Comparison of ENCODE assay signal across 8 cellular contexts in the genomic region with DNA sequence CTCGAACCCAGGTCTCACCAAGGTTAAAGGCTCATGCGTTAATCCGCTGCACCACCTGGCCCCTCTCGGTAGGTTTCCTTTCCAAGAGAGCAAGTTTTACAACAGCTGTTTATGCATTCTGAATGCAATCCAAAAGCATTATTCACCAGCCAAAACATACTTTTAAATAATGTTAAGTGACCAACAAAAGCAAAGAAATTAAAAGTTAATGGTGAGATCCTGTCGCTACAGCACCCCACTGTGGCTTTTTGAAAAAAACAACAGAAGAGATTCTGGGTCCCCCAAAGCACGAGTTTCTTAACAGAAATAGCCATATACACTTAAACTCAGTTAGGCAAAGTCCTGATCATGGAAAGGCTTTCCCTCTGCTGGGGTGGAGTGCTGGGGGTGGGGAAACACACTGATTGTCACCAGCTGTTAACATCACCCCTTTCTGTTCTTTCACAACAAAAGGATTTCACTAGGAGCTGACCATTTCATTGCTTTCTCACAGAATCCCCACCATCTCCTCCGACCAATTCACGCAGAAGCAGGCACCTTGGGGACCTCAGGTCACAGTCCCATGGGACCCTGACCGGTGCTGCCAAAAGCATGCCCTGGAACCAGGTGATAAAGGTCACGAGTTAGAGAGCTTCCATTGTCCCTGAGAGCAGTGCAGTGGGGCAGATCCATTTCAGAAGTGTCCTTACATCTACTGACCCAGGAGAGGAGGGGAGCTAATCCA. TPM values are rescaled to one million over a fixed set of nuclear protein-coding genes. Genes with fewer than 3 reads are reported as not detected.
DNase-seq lines count a peak whose midpoint lies in the region; ATAC-seq and TF ChIP-seq lines count a peak whose summit lies in the region.
"Had no signal": no experiment of that assay in that cellular context is flagged by ENCODE, and none has a peak within 500 bp of the region (broad histone marks: within the 10 kb centered on the region; RNA-seq: fewer than 3 reads in every experiment).

No MANE protein-coding gene starts in this region.

- H3K9ac ChIP-seq in HCT116 (ENCODE audit: low read length) = no peak overlapping the region

- no peaks in the 10 kb centered on the region; the same call in none of the 2 replicates for H3K79me2 ChIP-seq in HCT116 (ENCODE audit: insufficient read depth, low read length)

- CTCF ChIA-PET in HCT116 (lab: Charles Lee) = interaction anchor here (1.6 kb wide), 1 partner anchor 10 kb away, joined by 6 read pairs; no protein-coding TSS in a partner anchor

- H3K4me1 ChIP-seq in HCT116 (ENCODE audit: control insufficient read depth in 1 of 2, insufficient read depth in 2 of 2, low read length in 2 of 2) (no peaks in the 10 kb centered on the region), upper lobe of left lung (peaks cover 0 to 5% (median 0%) of the 10 kb centered on the region in 4 donors)

- H3K27ac ChIP-seq in HCT116 (ENCODE audit: low read depth, low read length) = no peak overlapping the region
- peak overlapping the region; percentile 21 for H3K27ac ChIP-seq in layer of hippocampus (ENCODE audit: low read depth, low read length)
- peak overlapping the region in 1 of 4 donors; percentile 20 for H3K27ac ChIP-seq in upper lobe of left lung

- no peak for TF ChIP-seq EP300 in upper lobe of left lung (IDR thresholded peaks at IDR 0.05)

- no peak overlapping the region for H2AFZ ChIP-seq in HCT116 (ENCODE audit: low read depth, low read length, poor library complexity, severe bottlenecking)

- H3K27me3 ChIP-seq in HCT116 (ENCODE audit: insufficient read depth, low read length) = no peaks in the 10 kb centered on the region
- no peaks in the 10 kb centered on the region for H3K27me3 ChIP-seq in layer of hippocampus (ENCODE audit: control insufficient read depth, insufficient read depth, low read length)
- no peaks in the 10 kb centered on the region for H3K27me3 ChIP-seq in upper lobe of left lung

- H3K9me3 ChIP-seq in HCT116 (ENCODE audit: control insufficient read depth in 1 of 2, insufficient read depth in 1 of 2, low read depth in 1 of 2, low read length in 2 of 2) (no peaks in the 10 kb centered on the region), upper lobe of left lung (no peaks in the 10 kb centered on the region)

- TF ChIP-seq POLR2A in HCT116 (IDR thresholded peaks at IDR 0.05; ENCODE audit: borderline replicate concordance, extremely low read depth, insufficient read depth, insufficient read length) (no peak), upper lobe of left lung (IDR thresholded peaks at IDR 0.05) (no peak)

- DNase-seq in HCT116 (ENCODE audit: low read depth, low spot score) (no peak), cardiac fibroblast (ENCODE audit: low read depth in 2 of 2) (peak; percentile 80 to 87), upper lobe of left lung (no peak), cerebellar cortex (ENCODE audit: low spot score) (no peak), NCI-H524 (lab: John Stamatoyannopoulos, UW) (no peak), NK-92 (lab: John Stamatoyannopoulos, UW; ENCODE audit: unreplicated experiment) (no peak)
- DNase-seq: NCI-H1694 treated with DMSO at 0.1 percent for 48 hours had no signal

- TF ChIP-seq CTCF in HCT116 (IDR thresholded peaks at IDR 0.05 in 2 of 3, conservative IDR thresholded peaks at IDR 0.05 in 1 of 3; ENCODE audit: borderline replicate concordance in 1 of 3, insufficient read depth in 1 of 3, low read depth in 2 of 3, low read length in 2 of 3) (no peak), cardiac fibroblast (IDR thresholded peaks at IDR 0.05; ENCODE audit: low read depth, low read length) (peak; percentile 5), upper lobe of left lung (IDR thresholded peaks at IDR 0.05) (no peak)

- POLR2A ChIA-PET in HCT116 (lab: Charles Lee) = no interaction called here

- no peak for ATAC-seq in HCT116
- peak; percentile 49 to 73 for ATAC-seq in upper lobe of left lung (ENCODE audit: low FRiP score in 2 of 2)

- peak; percentile 10; the same call in 1 of the 2 replicates for TF ChIP-seq RAD21 in HCT116 (IDR thresholded peaks at IDR 0.05; ENCODE audit: low read depth)

- RAD21 ChIA-PET in HCT116 (lab: Charles Lee; ENCODE audit: low non-redundant PET in 1 of 2, low total read pairs in 2 of 2, uncharacterized antibody in 2 of 2, unreplicated experiment in 2 of 2) = no interaction called here

- H3K4me3 ChIP-seq in HCT116 (replicated peaks in 1 of 2; ENCODE audit: low read depth in 1 of 2, low read length in 2 of 2) (no peak overlapping the region), cardiac fibroblast (replicated peaks in 1 of 2; ENCODE audit: low read depth in 2 of 2, low read length in 2 of 2) (no peak overlapping the region), upper lobe of left lung (no peak overlapping the region)

- no peaks in the 10 kb centered on the region for H3K9me2 ChIP-seq in HCT116 (ENCODE audit: insufficient read depth)

- BruUV-seq in HCT116 (replicated peaks; lab: Mats Ljungman, UMichigan) = no TSS peak

- no peak overlapping the region for H3K4me2 ChIP-seq in HCT116 (ENCODE audit: low read length)

- H4K20me1 ChIP-seq in HCT116 (ENCODE audit: insufficient read depth) = no peaks in the 10 kb centered on the region

- intact Hi-C loops in HCT116 (cut with micrococcal nuclease) = no loop called here

- 66 to 73% methylated on average over 9 to 10 of the region's 10 CpGs for WGBS in upper lobe of left lung, 2 donors

- peaks cover 0 to 2% of the 10 kb centered on the region in 2 experiments; a peak in 2 of 4 replicates for H3K36me3 ChIP-seq in HCT116 (ENCODE audit: control insufficient read depth in 1 of 2, insufficient read depth in 2 of 2, low read length in 2 of 2)
- H3K36me3 ChIP-seq in upper lobe of left lung = peaks cover 0 to 10% (median 0%) of the 10 kb centered on the region in 4 donors

TF ChIP-seq in HCT116, 20 proteins besides CTCF, POLR2A, EP300 and RAD21:
- TF ChIP-seq, protein P1, sequence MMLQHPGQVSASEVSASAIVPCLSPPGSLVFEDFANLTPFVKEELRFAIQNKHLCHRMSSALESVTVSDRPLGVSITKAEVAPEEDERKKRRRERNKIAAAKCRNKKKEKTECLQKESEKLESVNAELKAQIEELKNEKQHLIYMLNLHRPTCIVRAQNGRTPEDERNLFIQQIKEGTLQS (IDR thresholded peaks at IDR 0.05) = no peak
- TF ChIP-seq ELF1 (IDR thresholded peaks at IDR 0.05; ENCODE audit: borderline replicate concordance, low read depth) = no peak
- TF ChIP-seq CBX3 (IDR thresholded peaks at IDR 0.05; ENCODE audit: low read depth) = no peak
- TF ChIP-seq, protein P2, sequence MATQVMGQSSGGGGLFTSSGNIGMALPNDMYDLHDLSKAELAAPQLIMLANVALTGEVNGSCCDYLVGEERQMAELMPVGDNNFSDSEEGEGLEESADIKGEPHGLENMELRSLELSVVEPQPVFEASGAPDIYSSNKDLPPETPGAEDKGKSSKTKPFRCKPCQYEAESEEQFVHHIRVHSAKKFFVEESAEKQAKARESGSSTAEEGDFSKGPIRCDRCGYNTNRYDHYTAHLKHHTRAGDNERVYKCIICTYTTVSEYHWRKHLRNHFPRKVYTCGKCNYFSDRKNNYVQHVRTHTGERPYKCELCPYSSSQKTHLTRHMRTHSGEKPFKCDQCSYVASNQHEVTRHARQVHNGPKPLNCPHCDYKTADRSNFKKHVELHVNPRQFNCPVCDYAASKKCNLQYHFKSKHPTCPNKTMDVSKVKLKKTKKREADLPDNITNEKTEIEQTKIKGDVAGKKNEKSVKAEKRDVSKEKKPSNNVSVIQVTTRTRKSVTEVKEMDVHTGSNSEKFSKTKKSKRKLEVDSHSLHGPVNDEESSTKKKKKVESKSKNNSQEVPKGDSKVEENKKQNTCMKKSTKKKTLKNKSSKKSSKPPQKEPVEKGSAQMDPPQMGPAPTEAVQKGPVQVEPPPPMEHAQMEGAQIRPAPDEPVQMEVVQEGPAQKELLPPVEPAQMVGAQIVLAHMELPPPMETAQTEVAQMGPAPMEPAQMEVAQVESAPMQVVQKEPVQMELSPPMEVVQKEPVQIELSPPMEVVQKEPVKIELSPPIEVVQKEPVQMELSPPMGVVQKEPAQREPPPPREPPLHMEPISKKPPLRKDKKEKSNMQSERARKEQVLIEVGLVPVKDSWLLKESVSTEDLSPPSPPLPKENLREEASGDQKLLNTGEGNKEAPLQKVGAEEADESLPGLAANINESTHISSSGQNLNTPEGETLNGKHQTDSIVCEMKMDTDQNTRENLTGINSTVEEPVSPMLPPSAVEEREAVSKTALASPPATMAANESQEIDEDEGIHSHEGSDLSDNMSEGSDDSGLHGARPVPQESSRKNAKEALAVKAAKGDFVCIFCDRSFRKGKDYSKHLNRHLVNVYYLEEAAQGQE (IDR thresholded peaks at IDR 0.05; ENCODE audit: low read depth) = no peak
- TF ChIP-seq JUND (IDR thresholded peaks at IDR 0.05) = no peak
- no peak for TF ChIP-seq TCF7L2 (IDR thresholded peaks at IDR 0.05; ENCODE audit: borderline replicate concordance, extremely low read depth, insufficient read depth, insufficient read length)
- no peak for TF ChIP-seq SP1 (IDR thresholded peaks at IDR 0.05; ENCODE audit: low read depth)

RNA-seq across cellular contexts. Expression of a gene that starts 51.2 kb away (rescaled TPM):
- total RNA-seq in HCT116 (2021; ENCODE audit: unreplicated experiment) = 19.1 TPM
- polyA plus RNA-seq in HCT116 (2012) = 12.0 and 20.0 TPM in 2 replicates
- 10 to 100 TPM in 5 of 6 donors, 1 to 10 TPM in 1; 8.1 to 68.1 (median 18.3) TPM for total RNA-seq in upper lobe of left lung

Comparison
In these comparisons a context has a peak if more than half of its experiments do, and no peak if none do; other contexts are left out.
1. DNase-seq: peak in cardiac fibroblast (2 of 2); none in HCT116 (single experiment), upper lobe of left lung (0 of 2), cerebellar cortex (single experiment), NCI-H524 (0 of 2) and NK-92 (single experiment).